In genomic region chr12:121295746-121296617, GRCh38 we compare ENCODE assay signal across 1 cellular context.
TF ChIP-seq lines count a peak whose summit lies in the region.

No MANE protein-coding gene starts in this region.

TF ChIP-seq in HEK293, 187 proteins besides CTCF, POLR2A, EP300 and RAD21 (continued from another document):
- TF ChIP-seq, protein P1, sequence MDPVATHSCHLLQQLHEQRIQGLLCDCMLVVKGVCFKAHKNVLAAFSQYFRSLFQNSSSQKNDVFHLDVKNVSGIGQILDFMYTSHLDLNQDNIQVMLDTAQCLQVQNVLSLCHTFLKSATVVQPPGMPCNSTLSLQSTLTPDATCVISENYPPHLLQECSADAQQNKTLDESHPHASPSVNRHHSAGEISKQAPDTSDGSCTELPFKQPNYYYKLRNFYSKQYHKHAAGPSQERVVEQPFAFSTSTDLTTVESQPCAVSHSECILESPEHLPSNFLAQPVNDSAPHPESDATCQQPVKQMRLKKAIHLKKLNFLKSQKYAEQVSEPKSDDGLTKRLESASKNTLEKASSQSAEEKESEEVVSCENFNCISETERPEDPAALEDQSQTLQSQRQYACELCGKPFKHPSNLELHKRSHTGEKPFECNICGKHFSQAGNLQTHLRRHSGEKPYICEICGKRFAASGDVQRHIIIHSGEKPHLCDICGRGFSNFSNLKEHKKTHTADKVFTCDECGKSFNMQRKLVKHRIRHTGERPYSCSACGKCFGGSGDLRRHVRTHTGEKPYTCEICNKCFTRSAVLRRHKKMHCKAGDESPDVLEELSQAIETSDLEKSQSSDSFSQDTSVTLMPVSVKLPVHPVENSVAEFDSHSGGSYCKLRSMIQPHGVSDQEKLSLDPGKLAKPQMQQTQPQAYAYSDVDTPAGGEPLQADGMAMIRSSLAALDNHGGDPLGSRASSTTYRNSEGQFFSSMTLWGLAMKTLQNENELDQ (tag by site-specific recombination; IDR thresholded peaks at IDR 0.05; ENCODE audit: low read depth), result no peak
- TF ChIP-seq KLF16 (tag by site-specific recombination; IDR thresholded peaks at IDR 0.05) (peak; percentile 63), ZEB2 (tag by site-specific recombination; IDR thresholded peaks at IDR 0.05) (0 out of 2 replicates have a peak, but pooled peaks have one; percentile 25), ZNF76 (tag by site-specific recombination; IDR thresholded peaks at IDR 0.05; ENCODE audit: borderline replicate concordance, low read depth) (no peak; the same call in 1 of the 2 replicates), ZNF423 (tag by site-specific recombination; IDR thresholded peaks at IDR 0.05) (no peak), ZNF426 (tag by site-specific recombination; IDR thresholded peaks at IDR 0.05) (no peak), ZNF404 (tag by site-specific recombination; IDR thresholded peaks at IDR 0.05) (no peak), MZF1 (tag by site-specific recombination; IDR thresholded peaks at IDR 0.05; ENCODE audit: borderline replicate concordance) (no peak), KLF1 (tag by site-specific recombination; IDR thresholded peaks at IDR 0.05) (no peak; the same call in 1 of the 2 replicates), KLF8 (tag by site-specific recombination; IDR thresholded peaks at IDR 0.05) (peak; percentile 28; the same call in 1 of the 2 replicates), ZNF621 (tag by site-specific recombination; IDR thresholded peaks at IDR 0.05) (no peak), GLIS2 (tag by site-specific recombination; IDR thresholded peaks at IDR 0.05) (peak; percentile 76), ZNF394 (tag by site-specific recombination; IDR thresholded peaks at IDR 0.05; ENCODE audit: borderline replicate concordance) (no peak)
TF ChIP-seq in HEK293: peak in this region for 22.
